In genomic region chr9:76817489-76817888, GRCh38 we compare ENCODE assay signal across 10 cellular contexts. TPM values are rescaled to one million over a fixed set of nuclear protein-coding genes. Genes with fewer than 3 reads are reported as not detected.
A peak's percentile ranks its signal among the peaks of the same experiment; 100 is the strongest.
DNase-seq lines count a peak whose midpoint lies in the region; ATAC-seq, FAIRE-seq and TF ChIP-seq lines count a peak whose summit lies in the region.
"Had no signal": no experiment of that assay in that cellular context is flagged by ENCODE, and none has a peak within 500 bp of the region (broad histone marks: within the 10 kb centered on the region; RNA-seq: fewer than 3 reads in every experiment).

No MANE protein-coding gene starts in this region.

- H3K4me1 ChIP-seq in astrocyte (ENCODE audit: insufficient read depth, low read length): peaks cover 20% of the 10 kb centered on the region
- H3K4me1 ChIP-seq in suprapubic skin: peaks cover 12% of the 10 kb centered on the region
- no peaks in the 10 kb centered on the region for H3K4me1 ChIP-seq in CD8-positive, alpha-beta T cell (ENCODE audit: insufficient read depth, low read length)

- intact Hi-C loops in CD8-positive, alpha-beta T cell (cut with DNase I, micrococcal nuclease): no loop called here

- peak overlapping the region; percentile 58 for H3K4me2 ChIP-seq in astrocyte (ENCODE audit: low read length)

- POLR2A ChIA-PET in CD8-positive, alpha-beta T cell (lab: Charles Lee): no interaction called here

- no peak overlapping the region for H2AFZ ChIP-seq in astrocyte (ENCODE audit: low read depth, low read length)

- H3K9me3 ChIP-seq in astrocyte (ENCODE audit: insufficient read depth, low read depth, low read length): no peaks in the 10 kb centered on the region
- no peaks in the 10 kb centered on the region for H3K9me3 ChIP-seq in suprapubic skin
- no peaks in the 10 kb centered on the region for H3K9me3 ChIP-seq in CD8-positive, alpha-beta T cell (ENCODE audit: low read length)

- FAIRE-seq in H54 (lab: Jason Lieb, UNC) (peak; percentile 87), astrocyte (lab: Jason Lieb, UNC) (no peak)

- H3K27me3 Mint-ChIP-seq in astrocyte (ENCODE audit: low read depth, unreplicated experiment): peaks cover 7% of the 10 kb centered on the region
- peaks cover 11% of the 10 kb centered on the region for H3K27me3 Mint-ChIP-seq in CD8-positive, alpha-beta T cell (ENCODE audit: low read depth)

- peaks cover 21% of the 10 kb centered on the region for H3K4me1 Mint-ChIP-seq in astrocyte (ENCODE audit: low read depth, unreplicated experiment)
- no peaks in the 10 kb centered on the region for H3K4me1 Mint-ChIP-seq in CD8-positive, alpha-beta T cell (ENCODE audit: low read depth)

- H3K27me3 ChIP-seq in astrocyte (ENCODE audit: insufficient read depth, low read length) (no peaks in the 10 kb centered on the region), suprapubic skin (no peaks in the 10 kb centered on the region)
- H3K27me3 ChIP-seq in CD8-positive, alpha-beta T cell (ENCODE audit: insufficient read depth, low read length): no peaks in the 10 kb centered on the region

- TF ChIP-seq CTCF in astrocyte (IDR thresholded peaks at IDR 0.05; ENCODE audit: insufficient read depth, low read depth, low read length): no peak
- TF ChIP-seq CTCF in suprapubic skin (IDR thresholded peaks at IDR 0.05): no peak
- no peak for TF ChIP-seq CTCF in CD8-positive, alpha-beta T cell (IDR thresholded peaks at IDR 0.05)

- WGBS in suprapubic skin: 100% methylated on average over 1 of the region's 1 CpG

- H4K20me1 ChIP-seq in astrocyte (ENCODE audit: insufficient read depth, low read length): no peaks in the 10 kb centered on the region

- no peak for TF ChIP-seq POLR2A in H54 (IDR thresholded peaks at IDR 0.05; ENCODE audit: low read depth, low read length)
- TF ChIP-seq POLR2A in suprapubic skin (IDR thresholded peaks at IDR 0.05): no peak

- peak overlapping the region; percentile 53 for H3K9ac ChIP-seq in astrocyte (ENCODE audit: low read length)

- no peak for ATAC-seq in left lobe of liver
- ATAC-seq in CD8-positive, alpha-beta T cell: no peak
- ATAC-seq in HG03439 (IDR thresholded peaks at IDR 0.05; ENCODE audit: unreplicated experiment): no peak

- no peak overlapping the region for H3K4me3 Mint-ChIP-seq in astrocyte (ENCODE audit: unreplicated experiment)
- H3K4me3 Mint-ChIP-seq in CD8-positive, alpha-beta T cell: no peak overlapping the region
- H3K4me3 Mint-ChIP-seq: T-helper 2 cell treated with Interferon-gamma antibody and Interleukin-4, amounts not matched to agents 5 μg/mL and 100 μg/mL, for 36 hours had no signal

- H3K79me2 ChIP-seq in astrocyte (ENCODE audit: insufficient read depth, low read length): no peaks in the 10 kb centered on the region

- CTCF ChIA-PET in CD8-positive, alpha-beta T cell (lab: Charles Lee): no interaction called here

- H3K36me3 Mint-ChIP-seq in astrocyte (ENCODE audit: low read depth, unreplicated experiment): no peaks in the 10 kb centered on the region
- H3K36me3 Mint-ChIP-seq in CD8-positive, alpha-beta T cell: no peaks in the 10 kb centered on the region

- TF ChIP-seq EP300 in suprapubic skin (IDR thresholded peaks at IDR 0.05): no peak

- H3K9me3 Mint-ChIP-seq in astrocyte (ENCODE audit: unreplicated experiment): no peaks in the 10 kb centered on the region
- H3K9me3 Mint-ChIP-seq in CD8-positive, alpha-beta T cell: no peaks in the 10 kb centered on the region
- H3K9me3 Mint-ChIP-seq: T-helper 2 cell treated with Interferon-gamma antibody and Interleukin-4, amounts not matched to agents 5 μg/mL and 100 μg/mL, for 36 hours had no signal

- H3K4me3 ChIP-seq in astrocyte (ENCODE audit: insufficient read depth, low read depth, low read length) (no peak overlapping the region), suprapubic skin (no peak overlapping the region)
- H3K4me3 ChIP-seq in CD8-positive, alpha-beta T cell (ENCODE audit: low read depth, low read length): no peak overlapping the region

- peak overlapping the region; percentile 13 for H3K27ac Mint-ChIP-seq in astrocyte (ENCODE audit: unreplicated experiment)
- H3K27ac Mint-ChIP-seq in CD8-positive, alpha-beta T cell: no peak overlapping the region
- H3K27ac Mint-ChIP-seq: T-helper 2 cell treated with Interferon-gamma antibody and Interleukin-4, amounts not matched to agents 5 μg/mL and 100 μg/mL, for 36 hours had no signal

- H3K36me3 ChIP-seq in astrocyte (ENCODE audit: insufficient read depth, low read length) (no peaks in the 10 kb centered on the region), suprapubic skin (no peaks in the 10 kb centered on the region)
- H3K36me3 ChIP-seq in CD8-positive, alpha-beta T cell (ENCODE audit: insufficient read depth, low read length): no peaks in the 10 kb centered on the region

- peak overlapping the region; percentile 82 for H3K27ac ChIP-seq in astrocyte (ENCODE audit: low read depth, low read length)
- peak overlapping the region; percentile 32 for H3K27ac ChIP-seq in suprapubic skin
- H3K27ac ChIP-seq in CD8-positive, alpha-beta T cell (ENCODE audit: low read depth, low read length): no peak overlapping the region

- DNase-seq in H54 (ENCODE audit: insufficient read length, low spot score) (peak; percentile 17), astrocyte (ENCODE audit: low read depth) (peak; percentile 64), iris pigment epithelial cell (ENCODE audit: low read depth) (peak; percentile 91), suprapubic skin (ENCODE audit: low spot score in 2 of 2) (no peak), left lobe of liver (ENCODE audit: low spot score) (no peak), NOMO-1 (lab: John Stamatoyannopoulos, UW; ENCODE audit: unreplicated experiment in 2 of 2) (no peak)
- DNase-seq in CD8-positive, alpha-beta T cell: no peak
- DNase-seq: islet precursor cell had no signal

RNA-seq across cellular contexts. Expression of gene PCA3, which starts 53.3 kb away (rescaled TPM):
- not detected in 2 replicates for total RNA-seq in astrocyte
- under 1 TPM in 1 of 4 donors, not detected in 3; 0.25 TPM for total RNA-seq in suprapubic skin
- total RNA-seq in left lobe of liver: 0.60 TPM
- not detected for total RNA-seq in CD8-positive, alpha-beta T cell

Comparison
In these comparisons a context has a peak if more than half of its experiments do, and no peak if none do; other contexts are left out.
1. DNase-seq: peak in H54 (single experiment), astrocyte (single experiment) and iris pigment epithelial cell (single experiment); none in suprapubic skin (0 of 2), left lobe of liver (single experiment), NOMO-1 (0 of 2) and CD8-positive, alpha-beta T cell (0 of 7).